ENCODE assay signal across 28 cellular contexts in genomic region chr6:106825156-106825555, GRCh38.
DNase-seq lines count a peak whose midpoint lies in the region; ATAC-seq, FAIRE-seq and TF ChIP-seq lines count a peak whose summit lies in the region.
"Had no signal": no experiment of that assay in that cellular context is flagged by ENCODE, and none has a peak within 500 bp of the region (broad histone marks: within the 10 kb centered on the region; RNA-seq: fewer than 3 reads in every experiment).

No MANE protein-coding gene starts in this region.

- POLR2A ChIA-PET in WTC11 (lab: Charles Lee): no interaction called here

- ATAC-seq in esophagus mucosa (peak; percentile 13), Right ventricle myocardium inferior (no peak), WTC11 (no peak)
- ATAC-seq: natural killer cell; PC-3; stimulated activated naive CD8-positive, alpha-beta T cell treated with anti-CD3 and anti-CD28 coated beads, Interleukin-15, amount 100 ng/mL, for 72 hours had no signal

- H3K36me3 Mint-ChIP-seq in WTC11: peaks cover 15% of the 10 kb centered on the region
- H3K36me3 Mint-ChIP-seq: activated naive CD4-positive, alpha-beta T cell treated with anti-CD3 and anti-CD28 coated beads, Interleukin-2, amount 10 ng/mL, durations not matched to agents 7 days and 5 days; immature natural killer cell; natural killer cell had no signal

- H3K27me3 Mint-ChIP-seq in WTC11 (ENCODE audit: low read depth): no peaks in the 10 kb centered on the region
- H3K27me3 Mint-ChIP-seq: activated naive CD4-positive, alpha-beta T cell treated with anti-CD3 and anti-CD28 coated beads, Interleukin-2, amount 10 ng/mL, durations not matched to agents 7 days and 5 days; stimulated activated naive CD8-positive, alpha-beta T cell treated with anti-CD3 and anti-CD28 coated beads, Interleukin-15, amount 100 ng/mL, for 72 hours had no signal

- intact Hi-C loops in Right ventricle myocardium inferior (cut with DNase I): no loop called here

- no peak for TF ChIP-seq CTCF in WTC11 (IDR thresholded peaks at IDR 0.05)

- H3K4me3 Mint-ChIP-seq in WTC11: no peak overlapping the region
- H3K4me3 Mint-ChIP-seq: activated naive CD4-positive, alpha-beta T cell treated with anti-CD3 and anti-CD28 coated beads, Interleukin-2, amount 10 ng/mL, durations not matched to agents 7 days and 5 days; activated T-helper 1 cell treated with anti-CD3 and anti-CD28 coated beads, Interleukin-12 subunit alpha, Interleukin-12 subunit beta, Interleukin-2, Interleukin-4 antibody, amounts not matched to agents 30 ng/mL and 10 ng/mL and 1 ng/mL, durations not matched to agents 14 hours and 24 hours and 36 hours; immature natural killer cell; natural killer cell; stimulated activated naive CD8-positive, alpha-beta T cell treated with anti-CD3 and anti-CD28 coated beads, Interleukin-15, amount 100 ng/mL, for 72 hours had no signal

- H3K27ac Mint-ChIP-seq in WTC11: no peak overlapping the region
- H3K27ac Mint-ChIP-seq: activated naive CD4-positive, alpha-beta T cell treated with anti-CD3 and anti-CD28 coated beads, Interleukin-2, amount 10 ng/mL, durations not matched to agents 7 days and 5 days; activated T-helper 1 cell treated with anti-CD3 and anti-CD28 coated beads, Interleukin-12 subunit alpha, Interleukin-12 subunit beta, Interleukin-2, Interleukin-4 antibody, amounts not matched to agents 30 ng/mL and 10 ng/mL and 1 ng/mL, durations not matched to agents 14 hours and 24 hours and 36 hours; immature natural killer cell; natural killer cell; stimulated activated naive CD8-positive, alpha-beta T cell treated with anti-CD3 and anti-CD28 coated beads, Interleukin-15, amount 100 ng/mL, for 72 hours had no signal

- H3K9me3 Mint-ChIP-seq in WTC11: peaks cover 29% of the 10 kb centered on the region
- H3K9me3 Mint-ChIP-seq: activated naive CD4-positive, alpha-beta T cell treated with anti-CD3 and anti-CD28 coated beads, Interleukin-2, amount 10 ng/mL, durations not matched to agents 7 days and 5 days; activated T-helper 1 cell treated with anti-CD3 and anti-CD28 coated beads, Interleukin-12 subunit alpha, Interleukin-12 subunit beta, Interleukin-2, Interleukin-4 antibody, amounts not matched to agents 30 ng/mL and 10 ng/mL and 1 ng/mL, durations not matched to agents 14 hours and 24 hours and 36 hours; immature natural killer cell; stimulated activated naive CD8-positive, alpha-beta T cell treated with anti-CD3 and anti-CD28 coated beads, Interleukin-15, amount 100 ng/mL, for 72 hours had no signal

- H3K4me1 Mint-ChIP-seq in WTC11: peaks cover 25% of the 10 kb centered on the region
- H3K4me1 Mint-ChIP-seq: activated naive CD4-positive, alpha-beta T cell treated with anti-CD3 and anti-CD28 coated beads, Interleukin-2, amount 10 ng/mL, durations not matched to agents 7 days and 5 days; immature natural killer cell; natural killer cell; stimulated activated naive CD8-positive, alpha-beta T cell treated with anti-CD3 and anti-CD28 coated beads, Interleukin-15, amount 100 ng/mL, for 72 hours had no signal

- peak; percentile 28 for DNase-seq in EL
- peak; percentile 86 for DNase-seq in RCC 7860 (ENCODE audit: low spot score)
- peak; percentile 95 for DNase-seq in renal cortical epithelial cell (ENCODE audit: low read depth)
- no peak for DNase-seq in Right ventricle myocardium inferior (ENCODE audit: missing footprints)
- DNase-seq in WTC11 (ENCODE audit: low spot score): no peak
- no peak for DNase-seq in SKM-1 treated with dmso at 0.1 percent for 144 hours (lab: John Stamatoyannopoulos, UW; ENCODE audit: unreplicated experiment)
- DNase-seq: activated CD4-positive, alpha-beta T cell treated with anti-CD3 and anti-CD28 coated beads, Interleukin-2, amount 50 U/mL, for 48 hours; activated CD4-positive, CD25-positive, alpha-beta regulatory T cell; activated naive CD4-positive, alpha-beta T cell treated with anti-CD3 and anti-CD28 coated beads, Interleukin-2, amount 10 ng/mL, durations not matched to agents 7 days and 5 days; amygdala; esophagus squamous epithelium; HCEC 1CT; immature natural killer cell; KG1; MV-4-11; natural killer cell; NCI-H524; occipital lobe; PC-3; SHP77; stimulated activated CD8-positive, alpha-beta memory T cell treated with anti-CD3 and anti-CD28 coated beads, Interleukin-4, amount 100 ng/mL, for 48 hours; stimulated activated naive CD8-positive, alpha-beta T cell treated with anti-CD3 and anti-CD28 coated beads, Interleukin-15, amount 100 ng/mL, for 72 hours; T1000; tibial artery had no signal

- CTCF ChIA-PET in WTC11 (lab: Charles Lee): no interaction called here

- peak; percentile 92 for FAIRE-seq in RCC 7860 (lab: Jason Lieb, UNC)
- FAIRE-seq: frontal cortex, GM19239 had no signal

TF ChIP-seq in WTC11, 78 proteins besides CTCF, POLR2A, EP300 and RAD21:
- no peak for TF ChIP-seq AFF4 (CRISPR knock-in tag; IDR thresholded peaks at IDR 0.05; ENCODE audit: borderline replicate concordance)

Comparison
In these comparisons a context has a peak if more than half of its experiments do, and no peak if none do; other contexts are left out.
1. DNase-seq: peak in EL (single experiment), RCC 7860 (single experiment) and renal cortical epithelial cell (single experiment); none in Right ventricle myocardium inferior (single experiment), WTC11 (single experiment) and SKM-1 treated with dmso at 0.1 percent for 144 hours (single experiment).